8 cellular contexts compared by ENCODE assay signal in the genomic region with DNA sequence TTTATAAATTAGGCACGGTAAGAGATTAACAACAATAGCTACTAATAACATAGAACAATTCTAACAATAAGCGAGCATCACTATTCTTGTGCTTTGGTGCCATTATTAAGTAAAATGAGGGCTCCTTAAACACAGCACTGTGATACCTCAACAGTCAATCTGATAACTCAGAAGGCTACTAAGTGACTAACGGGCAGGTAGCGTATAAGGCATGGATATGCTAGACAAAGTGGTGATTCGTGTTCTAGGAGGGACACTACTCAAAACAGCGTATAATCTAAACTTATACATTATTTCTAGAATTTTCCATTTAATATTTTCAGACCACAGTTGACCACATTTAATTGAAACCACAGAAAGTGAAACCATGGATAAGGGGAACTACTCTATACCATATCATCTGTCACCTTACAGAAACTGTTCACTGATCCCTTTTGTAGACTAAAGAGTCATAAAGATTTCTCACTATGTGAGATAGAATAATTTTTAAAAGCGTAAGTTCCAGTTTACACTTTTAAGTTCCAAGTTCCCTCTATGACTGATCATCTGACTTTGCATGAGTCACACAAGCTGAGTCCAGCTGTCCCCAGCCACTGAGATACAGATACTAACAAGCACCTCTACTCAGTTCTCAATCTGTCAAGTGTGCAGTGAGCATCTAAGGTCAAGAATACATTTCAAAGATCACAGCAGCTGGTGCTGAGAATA.
DNase-seq lines count a peak whose midpoint lies in the region; ATAC-seq and TF ChIP-seq lines count a peak whose summit lies in the region.
"Not testable (repeated sequence)": the region's sequence is repeated elsewhere in the genome, so short reads cannot be mapped to it uniquely, and the experiment has no call there.

No MANE protein-coding gene starts in this region.

- DNase-seq in RPMI7951 (ENCODE audit: low read depth) (peak; percentile 9), stromal cell of bone marrow (ENCODE audit: low read depth) (peak; percentile 9)
- DNase-seq in lung (ENCODE audit: low spot score): not testable (repeated sequence)

- peak; percentile 86 for ATAC-seq in GM18508 (IDR thresholded peaks at IDR 0.05; ENCODE audit: insufficient read depth, unreplicated experiment)
- ATAC-seq in GM19468 (IDR thresholded peaks at IDR 0.05; ENCODE audit: extremely low read depth, unreplicated experiment): peak; percentile 73
- ATAC-seq in HG02840 (IDR thresholded peaks at IDR 0.05; ENCODE audit: low FRiP score, unreplicated experiment): peak; percentile 82
- peak; percentile 96 for ATAC-seq in HG03378 (IDR thresholded peaks at IDR 0.05; ENCODE audit: unreplicated experiment)
- peak; percentile 63 for ATAC-seq in esophagus mucosa
- ATAC-seq in lung (ENCODE audit: insufficient read depth, low FRiP score): peak; percentile 58

- WGBS in lung, 2 donors: 74% methylated on average over 6 to 7 of the region's 7 CpGs

- H3K4me1 ChIP-seq in lung (ENCODE audit: control insufficient read depth in 2 of 2, insufficient read depth in 2 of 2, low read length in 2 of 2): not testable (repeated sequence)

- not testable (repeated sequence) for H3K27me3 ChIP-seq in lung (ENCODE audit: control insufficient read depth, insufficient read depth)

- not testable (repeated sequence) for H3K4me3 ChIP-seq in lung

- not testable (repeated sequence) for H3K27ac ChIP-seq in lung (ENCODE audit: low read depth in 1 of 2, low read length in 1 of 2)

- not testable (repeated sequence) for H3K36me3 ChIP-seq in lung (ENCODE audit: control insufficient read depth in 2 of 2, insufficient read depth in 2 of 2, low read length in 2 of 2)

- not testable (repeated sequence) for TF ChIP-seq CTCF in lung (IDR thresholded peaks at IDR 0.05; ENCODE audit: control extremely low read depth, extremely low read depth)

- not testable (repeated sequence) for H3K9me3 ChIP-seq in lung (ENCODE audit: control insufficient read depth in 2 of 2, insufficient read depth in 1 of 2, low read length in 1 of 2)
